ENCODE assay signal across 8 cellular contexts in the genomic region with DNA sequence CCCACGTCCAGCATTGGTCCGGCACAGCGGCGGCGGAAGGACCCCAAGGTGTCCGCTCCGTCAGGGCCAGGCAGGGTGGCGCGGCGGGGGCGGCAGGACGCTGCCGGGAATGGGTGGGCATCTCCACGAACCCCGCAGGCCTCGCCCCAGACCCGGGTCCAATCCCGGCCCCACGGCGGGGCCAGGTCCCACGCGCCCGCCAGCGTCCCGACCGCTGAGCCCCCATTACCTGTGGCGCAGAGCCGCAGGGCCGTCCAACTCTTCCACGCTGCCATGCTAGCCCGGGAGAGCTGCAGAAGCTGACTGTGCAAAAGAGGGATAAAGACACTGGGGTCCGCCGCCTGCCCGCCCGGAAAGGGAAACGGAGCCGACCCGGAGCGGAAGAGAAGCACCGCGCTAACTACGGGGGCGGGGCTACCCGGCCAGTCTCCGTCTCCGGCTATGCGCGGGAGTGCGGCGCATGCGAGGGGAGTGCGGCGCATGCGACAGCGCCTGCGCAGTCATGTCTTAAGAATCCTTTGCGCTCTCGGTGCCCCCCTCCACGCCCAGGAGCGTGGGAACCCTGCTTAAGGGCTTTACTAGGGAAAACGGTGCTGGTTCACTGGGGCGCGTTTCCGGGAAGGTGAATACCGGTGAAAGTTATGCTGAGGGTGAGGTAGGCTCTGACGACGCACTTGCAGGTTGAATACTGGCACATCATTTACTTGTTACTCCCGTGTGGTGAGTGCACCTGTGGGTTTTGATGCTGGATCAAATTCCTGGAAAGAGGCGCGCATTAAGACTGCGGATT. TPM values are rescaled to one million over a fixed set of nuclear protein-coding genes. Genes with fewer than 3 reads are reported as not detected.
DNase-seq lines count a peak whose midpoint lies in the region; ATAC-seq and TF ChIP-seq lines count a peak whose summit lies in the region.

A gene with protein sequence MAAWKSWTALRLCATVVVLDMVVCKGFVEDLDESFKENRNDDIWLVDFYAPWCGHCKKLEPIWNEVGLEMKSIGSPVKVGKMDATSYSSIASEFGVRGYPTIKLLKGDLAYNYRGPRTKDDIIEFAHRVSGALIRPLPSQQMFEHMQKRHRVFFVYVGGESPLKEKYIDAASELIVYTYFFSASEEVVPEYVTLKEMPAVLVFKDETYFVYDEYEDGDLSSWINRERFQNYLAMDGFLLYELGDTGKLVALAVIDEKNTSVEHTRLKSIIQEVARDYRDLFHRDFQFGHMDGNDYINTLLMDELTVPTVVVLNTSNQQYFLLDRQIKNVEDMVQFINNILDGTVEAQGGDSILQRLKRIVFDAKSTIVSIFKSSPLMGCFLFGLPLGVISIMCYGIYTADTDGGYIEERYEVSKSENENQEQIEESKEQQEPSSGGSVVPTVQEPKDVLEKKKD (minus strand): TSS at position 402 of the 790 bp plus-strand sequence. CDS start 127 bp downstream, at position 275.

- peak within 1 kb of the TSS; percentile 58 for H2AFZ ChIP-seq in OCI-LY1 (ENCODE audit: low read length)

- TF ChIP-seq CTCF in Calu3 (IDR thresholded peaks at IDR 0.05; ENCODE audit: unreplicated experiment) (no peak), OCI-LY1 (IDR thresholded peaks at IDR 0.05; ENCODE audit: low read length) (no peak), endothelial cell (IDR thresholded peaks at IDR 0.05; ENCODE audit: unreplicated experiment) (no peak)

- H3K79me2 ChIP-seq in OCI-LY1 (ENCODE audit: insufficient read depth, low read length), result peaks cover 13% of the 10 kb centered on the region

- no peaks in the 10 kb centered on the region for H3K27me3 Mint-ChIP-seq in Calu3 (ENCODE audit: unreplicated experiment)
- H3K27me3 Mint-ChIP-seq in endothelial cell (ENCODE audit: unreplicated experiment), result peaks cover 6% of the 10 kb centered on the region

- H3K27ac Mint-ChIP-seq in Calu3 (ENCODE audit: unreplicated experiment) (peak within 1 kb of the TSS; percentile 73), endothelial cell (ENCODE audit: unreplicated experiment) (peak within 1 kb of the TSS; percentile 93)

- peak within 1 kb of the TSS; percentile 78 for H3K4me3 Mint-ChIP-seq in Calu3 (ENCODE audit: low read depth, unreplicated experiment)
- H3K4me3 Mint-ChIP-seq in endothelial cell (ENCODE audit: unreplicated experiment), result peak within 1 kb of the TSS; percentile 99

- H3K36me3 Mint-ChIP-seq in Calu3 (ENCODE audit: insufficient read depth, unreplicated experiment), result peaks cover 30% of the 10 kb centered on the region
- peaks cover 13% of the 10 kb centered on the region for H3K36me3 Mint-ChIP-seq in endothelial cell (ENCODE audit: low read depth, unreplicated experiment)

- ATAC-seq in GM21447 (IDR thresholded peaks at IDR 0.05; ENCODE audit: unreplicated experiment), result peak; percentile 95

- CTCF ChIA-PET in Calu3 (lab: Charles Lee), result no interaction called here

- H4K20me1 ChIP-seq in OCI-LY1 (ENCODE audit: insufficient read depth, low read length), result no peaks in the 10 kb centered on the region

- peaks cover 35% of the 10 kb centered on the region for H3K36me3 ChIP-seq in HUES64 (ENCODE audit: insufficient read depth, low read length)
- peaks cover 35% of the 10 kb centered on the region for H3K36me3 ChIP-seq in OCI-LY1 (ENCODE audit: insufficient read depth, low read length)

- no peaks in the 10 kb centered on the region for H3K9me2 ChIP-seq in OCI-LY1 (ENCODE audit: low read depth, low read length)

- DNase-seq in Calu3 (peak; percentile 93), endothelial cell (ENCODE audit: low spot score) (peak; percentile 93), midbrain (lab: John Stamatoyannopoulos, UW) (peak; percentile 93)
- peak; percentile 91 for DNase-seq in activated CD8-positive, alpha-beta memory T cell treated with anti-CD3 and anti-CD28 coated beads, Interleukin-2, amount 50 U/mL, for 4 hours
- DNase-seq in stimulated activated CD8-positive, alpha-beta memory T cell treated with anti-CD3 and anti-CD28 coated beads, Interleukin-2, amount 100 ng/mL, for 1 hour (ENCODE audit: low read depth in 2 of 2), result peak; percentile 83 to 87

- H3K4me1 ChIP-seq in HUES64 (ENCODE audit: insufficient read depth, low read length), result peaks cover 10% of the 10 kb centered on the region; the same call in 1 of the 2 replicates
- H3K4me1 ChIP-seq in OCI-LY1 (ENCODE audit: insufficient read depth, low read length, severe bottlenecking), result peaks cover 23% of the 10 kb centered on the region

- H3K4me2 ChIP-seq in OCI-LY1 (ENCODE audit: low read length), result peak within 1 kb of the TSS; percentile 92

- H3K9ac ChIP-seq in HUES64 (ENCODE audit: low read depth, low read length) (peak within 1 kb of the TSS; percentile 78), OCI-LY1 (ENCODE audit: low read length) (peak within 1 kb of the TSS; percentile 96)

- no TSS peak for BruUV-seq in Calu3 (replicated peaks; lab: Mats Ljungman, UMichigan)

- H3K27ac ChIP-seq in HUES64 (ENCODE audit: low read depth, low read length), result peak within 1 kb of the TSS; percentile 69
- peak within 1 kb of the TSS; percentile 33 for H3K27ac ChIP-seq in OCI-LY1 (ENCODE audit: low read depth, low read length, poor library complexity, severe bottlenecking)

- H3K4me3 ChIP-seq in HUES64 (ENCODE audit: low read length), result peak within 1 kb of the TSS; percentile 95
- H3K4me3 ChIP-seq in OCI-LY1 (ENCODE audit: low read depth, low read length, poor library complexity, severe bottlenecking), result peak within 1 kb of the TSS; percentile 89

- no peaks in the 10 kb centered on the region for H3K9me3 Mint-ChIP-seq in Calu3 (ENCODE audit: low read depth, unreplicated experiment)
- H3K9me3 Mint-ChIP-seq in endothelial cell (ENCODE audit: unreplicated experiment), result no peaks in the 10 kb centered on the region

- H3K4me1 Mint-ChIP-seq in Calu3 (ENCODE audit: low read depth, unreplicated experiment) (no peaks in the 10 kb centered on the region), endothelial cell (ENCODE audit: unreplicated experiment) (peaks cover 7% of the 10 kb centered on the region)

- intact Hi-C loops in Calu3 (cut with micrococcal nuclease; ENCODE audit: unreplicated experiment), result no loop called here

- no peaks in the 10 kb centered on the region for H3K9me3 ChIP-seq in HUES64 (ENCODE audit: insufficient read depth, low read depth, low read length)
- no peaks in the 10 kb centered on the region for H3K9me3 ChIP-seq in OCI-LY1 (ENCODE audit: low read length)

- H3F3A ChIP-seq in OCI-LY1 (ENCODE audit: insufficient read depth, low read length), result no peaks in the 10 kb centered on the region

- under 1% methylated on average over 71 of the region's 71 CpGs for WGBS in HUES64

- H3K27me3 ChIP-seq in HUES64 (ENCODE audit: insufficient read depth, low read length) (no peaks in the 10 kb centered on the region), OCI-LY1 (ENCODE audit: insufficient read depth, low read length) (no peaks in the 10 kb centered on the region)

RNA-seq across cellular contexts. Expression of the gene that starts here (rescaled TPM):
- total RNA-seq in Calu3 (2022) (63.1 and 65.6 TPM in 2 replicates), endothelial cell (ENCODE audit: unreplicated experiment) (57.0 TPM)
- polyA plus RNA-seq in HUES64 (2013, experiment 1 of 2), result 23.5 TPM
- 23.9 TPM for polyA plus RNA-seq in HUES64 (2013, experiment 2 of 2)

Comparison
In these comparisons a context has a peak if more than half of its experiments do, and no peak if none do; other contexts are left out.
1. Peak in every context shown above with its lines: DNase-seq, ATAC-seq, H3K4me3 ChIP-seq and H3K27ac ChIP-seq.